In genomic region chr6:64439274-64439673, GRCh38 we compare ENCODE assay signal across 22 cellular contexts.
DNase-seq lines count a peak whose midpoint lies in the region; ATAC-seq and TF ChIP-seq lines count a peak whose summit lies in the region.
"Had no signal": no experiment of that assay in that cellular context is flagged by ENCODE, and none has a peak within 500 bp of the region (broad histone marks: within the 10 kb centered on the region; RNA-seq: fewer than 3 reads in every experiment).

No MANE protein-coding gene starts in this region.

- ATAC-seq in left cardiac atrium (no peak), HG02870 (IDR thresholded peaks at IDR 0.05; ENCODE audit: unreplicated experiment) (no peak)
- ATAC-seq: GM12878, GM23338 had no signal

- CTCF ChIA-PET in A673 (lab: Charles Lee) (no interaction called here), RWPE1 (lab: Yijun Ruan, JAX) (no interaction called here)

- POLR2A ChIA-PET in A673 (lab: Charles Lee; ENCODE audit: low non-redundant PET) (no interaction called here), RWPE1 (lab: Yijun Ruan, JAX; ENCODE audit: low non-redundant PET) (no interaction called here)

- H3K4me3 ChIP-seq in A673 (ENCODE audit: low read depth, low read length, poor library complexity, severe bottlenecking) (no peak overlapping the region), fibroblast of mammary gland (ENCODE audit: control insufficient read depth, low read depth, low read length) (no peak overlapping the region)
- H3K4me3 ChIP-seq: GM12878, GM23338, HAP-1, MG63, SK-N-MC had no signal

- TF ChIP-seq CTCF in A673 (conservative IDR thresholded peaks at IDR 0.05; ENCODE audit: low read depth, low read length): no peak
- no peak for TF ChIP-seq CTCF in RWPE1 (conservative IDR thresholded peaks at IDR 0.05; ENCODE audit: low read depth)
- TF ChIP-seq CTCF in fibroblast of mammary gland (conservative IDR thresholded peaks at IDR 0.05; ENCODE audit: control insufficient read depth, insufficient read depth, low read depth, low read length): no peak

- no peaks in the 10 kb centered on the region for H3K9me3 ChIP-seq in A673 (ENCODE audit: low read depth, low read length, poor library complexity, severe bottlenecking)
- H3K9me3 ChIP-seq: BE2C, HAP-1, MG63 had no signal

- intact Hi-C loops in A673 (cut with micrococcal nuclease; ENCODE audit: unreplicated experiment): no loop called here
- intact Hi-C loops in left cardiac atrium (cut with DNase I): no loop called here

- H3K36me3 ChIP-seq in A673 (ENCODE audit: insufficient read depth, low read length, poor library complexity, severe bottlenecking): no peaks in the 10 kb centered on the region
- H3K36me3 ChIP-seq: BE2C, HAP-1, MG63 had no signal

- DNase-seq in A673 (ENCODE audit: low spot score) (peak; percentile 2), HPDE6-E6E7 (ENCODE audit: extremely low spot score) (peak; percentile 6), RWPE1 (ENCODE audit: low spot score) (peak; percentile 8), fibroblast of mammary gland (ENCODE audit: low read depth) (peak; percentile 7), left cardiac atrium (no peak), activated gamma-delta T cell treated with Interleukin-2 at 50 U/mL for 16 hours (no peak)
- DNase-seq: BE2C, DND-41, Karpas-422, MG63, NCI-H1417 treated with DMSO at 0.1 percent for 48 hours, NCI-H187, NCI-H510A, NCI-H748 treated with DMSO at 0.1 percent for 48 hours, SHP77 treated with DMSO at 0.1 percent for 48 hours, SW 1271, T-helper 2 cell had no signal

- no peaks in the 10 kb centered on the region for H3K4me1 ChIP-seq in A673 (ENCODE audit: insufficient read depth, low read length, poor library complexity, severe bottlenecking)
- H3K4me1 ChIP-seq: HAP-1 had no signal

- BruUV-seq in A673 (replicated peaks; lab: Mats Ljungman, UMichigan): no TSS peak

- H3K27ac ChIP-seq in A673 (ENCODE audit: low read depth, low read length, poor library complexity, severe bottlenecking) (no peak overlapping the region), RWPE1 (no peak overlapping the region)
- H3K27ac ChIP-seq: SK-N-MC had no signal

- H3K27me3 ChIP-seq in A673 (replicated peaks; ENCODE audit: insufficient read depth, low read depth, low read length, poor library complexity): no peaks in the 10 kb centered on the region
- H3K27me3 ChIP-seq: BE2C, MG63 had no signal

Comparison
In these comparisons a context has a peak if more than half of its experiments do, and no peak if none do; other contexts are left out.
1. DNase-seq: peak in A673 (single experiment), HPDE6-E6E7 (single experiment), RWPE1 (single experiment) and fibroblast of mammary gland (single experiment); none in left cardiac atrium (single experiment) and activated gamma-delta T cell treated with Interleukin-2 at 50 U/mL for 16 hours (single experiment).